8 cellular contexts compared by ENCODE assay signal in the genomic region with DNA sequence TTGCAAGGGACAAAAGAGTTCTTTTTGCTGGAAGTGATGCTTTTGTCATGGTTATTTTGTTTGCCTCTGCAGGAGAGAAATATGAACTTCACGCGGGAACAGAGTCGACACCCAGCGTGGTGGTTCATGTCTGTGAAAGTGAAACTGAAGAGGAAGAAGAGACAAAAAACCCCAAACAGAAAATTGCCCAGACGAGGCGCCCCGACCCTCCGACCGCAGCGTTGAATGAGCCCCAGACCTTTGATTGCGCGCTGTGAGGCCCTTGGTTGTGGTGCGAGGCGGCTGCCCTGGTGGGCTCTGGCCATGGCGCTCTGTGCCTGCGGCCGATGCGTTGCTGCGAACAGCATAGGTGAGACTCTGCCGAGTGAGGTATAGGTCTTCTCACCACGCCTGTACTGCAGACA. TPM values are rescaled to one million over a fixed set of nuclear protein-coding genes. Genes with fewer than 3 reads are reported as not detected.
DNase-seq lines count a peak whose midpoint lies in the region; ATAC-seq and TF ChIP-seq lines count a peak whose summit lies in the region.

No MANE protein-coding gene starts in this region.

- ATAC-seq in left colon (peak; percentile 21), HG02610 (IDR thresholded peaks at IDR 0.05; ENCODE audit: unreplicated experiment) (no peak), HG02852 (IDR thresholded peaks at IDR 0.05; ENCODE audit: unreplicated experiment) (no peak)

- no TSS peak for BruUV-seq in A673 (replicated peaks; lab: Mats Ljungman, UMichigan)
- no TSS peak for BruUV-seq in Caco-2 (replicated peaks; lab: Mats Ljungman, UMichigan)

- peaks cover 56% of the 10 kb centered on the region for H3K36me3 Mint-ChIP-seq in activated CD4-positive, alpha-beta memory T cell treated with anti-CD3 and anti-CD28 coated beads for 36 hours
- peaks cover 12% of the 10 kb centered on the region for H3K36me3 Mint-ChIP-seq in Caco-2 (ENCODE audit: insufficient read depth, unreplicated experiment)

- POLR2A ChIA-PET in activated CD4-positive, alpha-beta memory T cell treated with anti-CD3 and anti-CD28 coated beads for 36 hours (lab: Charles Lee): interaction anchor here (1.0 to 3.7 kb wide), 5 partner anchors 33 to 122 kb away, joined by 3 to 23 read pairs (median 7); a partner anchor contains a TSS
- POLR2A ChIA-PET in A673 (lab: Charles Lee; ENCODE audit: low non-redundant PET): no interaction called here
- POLR2A ChIA-PET in Caco-2 (lab: Charles Lee): no interaction called here

- CTCF ChIA-PET in activated CD4-positive, alpha-beta memory T cell treated with anti-CD3 and anti-CD28 coated beads for 36 hours (lab: Charles Lee): interaction anchor here (1.2 to 5.8 kb wide), 6 partner anchors 9 to 143 kb away, joined by 3 to 40 read pairs (median 13); a partner anchor contains a TSS
- CTCF ChIA-PET in A673 (lab: Charles Lee): interaction anchor here (0.6 kb wide), 1 partner anchor 1872 kb away, joined by 3 read pairs; no protein-coding TSS in a partner anchor
- CTCF ChIA-PET in Caco-2 (lab: Charles Lee): no interaction called here

- H3K4me3 Mint-ChIP-seq in activated CD4-positive, alpha-beta memory T cell treated with anti-CD3 and anti-CD28 coated beads for 36 hours: peak overlapping the region; percentile 76
- no peak overlapping the region for H3K4me3 Mint-ChIP-seq in Caco-2 (ENCODE audit: unreplicated experiment)

- H3K27ac ChIP-seq in HUES64 (ENCODE audit: low read depth, low read length) (peak overlapping the region; percentile 46; the same call in 1 of the 2 replicates), A673 (ENCODE audit: low read depth, low read length, poor library complexity, severe bottlenecking) (no peak overlapping the region)

- intact Hi-C loops in activated CD4-positive, alpha-beta memory T cell treated with anti-CD3 and anti-CD28 coated beads for 36 hours (cut with micrococcal nuclease): loop anchor here (1.0 to 2.0 kb wide), 3 partner anchors 33 to 120 kb away; a partner anchor contains a TSS
- intact Hi-C loops in left colon (cut with DNase I, micrococcal nuclease): no loop called here
- intact Hi-C loops in A673 (cut with micrococcal nuclease; ENCODE audit: unreplicated experiment): no loop called here
- intact Hi-C loops in Caco-2 (cut with micrococcal nuclease; ENCODE audit: unreplicated experiment): no loop called here

- H3K9me3 ChIP-seq in HUES64 (ENCODE audit: insufficient read depth, low read depth, low read length) (no peaks in the 10 kb centered on the region), A673 (ENCODE audit: low read depth, low read length, poor library complexity, severe bottlenecking) (no peaks in the 10 kb centered on the region), Caco-2 (no peaks in the 10 kb centered on the region)

- H3K36me3 ChIP-seq in HUES64 (ENCODE audit: insufficient read depth, low read length) (peaks cover 20% of the 10 kb centered on the region), A673 (ENCODE audit: insufficient read depth, low read length, poor library complexity, severe bottlenecking) (no peaks in the 10 kb centered on the region), Caco-2 (ENCODE audit: control insufficient read depth, insufficient read depth, low read length) (no peaks in the 10 kb centered on the region)

- WGBS in HUES64: 82% methylated on average over 21 of the region's 21 CpGs

- H3K27ac Mint-ChIP-seq in activated CD4-positive, alpha-beta memory T cell treated with anti-CD3 and anti-CD28 coated beads for 36 hours: peak overlapping the region; percentile 99
- H3K27ac Mint-ChIP-seq in Caco-2 (ENCODE audit: unreplicated experiment): no peak overlapping the region

- H3K9me3 Mint-ChIP-seq in activated CD4-positive, alpha-beta memory T cell treated with anti-CD3 and anti-CD28 coated beads for 36 hours: no peaks in the 10 kb centered on the region
- H3K9me3 Mint-ChIP-seq in Caco-2 (ENCODE audit: unreplicated experiment): no peaks in the 10 kb centered on the region

- H3K27me3 Mint-ChIP-seq in activated CD4-positive, alpha-beta memory T cell treated with anti-CD3 and anti-CD28 coated beads for 36 hours: no peaks in the 10 kb centered on the region
- H3K27me3 Mint-ChIP-seq in Caco-2 (ENCODE audit: insufficient read depth, unreplicated experiment): no peaks in the 10 kb centered on the region

- H3K27me3 ChIP-seq in HUES64 (ENCODE audit: insufficient read depth, low read length) (no peaks in the 10 kb centered on the region), A673 (replicated peaks; ENCODE audit: insufficient read depth, low read depth, low read length, poor library complexity) (no peaks in the 10 kb centered on the region), Caco-2 (replicated peaks; ENCODE audit: control insufficient read depth, insufficient read depth, low read length) (no peaks in the 10 kb centered on the region)

- H3K4me3 ChIP-seq in HUES64 (ENCODE audit: low read length) (no peak overlapping the region), A673 (ENCODE audit: low read depth, low read length, poor library complexity, severe bottlenecking) (no peak overlapping the region), Caco-2 (ENCODE audit: low read depth, low read length) (no peak overlapping the region)

- H3K4me1 Mint-ChIP-seq in activated CD4-positive, alpha-beta memory T cell treated with anti-CD3 and anti-CD28 coated beads for 36 hours (ENCODE audit: low read depth): peaks cover 76% of the 10 kb centered on the region
- peaks cover 2% of the 10 kb centered on the region for H3K4me1 Mint-ChIP-seq in Caco-2 (ENCODE audit: low read depth, unreplicated experiment)

- TF ChIP-seq CTCF in A673 (conservative IDR thresholded peaks at IDR 0.05; ENCODE audit: low read depth, low read length) (no peak), Caco-2 (IDR thresholded peaks at IDR 0.05; ENCODE audit: insufficient read depth in 1 of 2, low read depth in 1 of 2, low read length in 1 of 2, severe bottlenecking in 1 of 2, unreplicated experiment in 1 of 2) (no peak)

- H3K9ac ChIP-seq in HUES64 (ENCODE audit: low read depth, low read length): no peak overlapping the region

- peak; percentile 85 for DNase-seq in activated CD4-positive, alpha-beta memory T cell treated with anti-CD3 and anti-CD28 coated beads for 36 hours
- DNase-seq in left colon: peak in 1 of 2 donors; percentile 54
- DNase-seq in stimulated activated naive CD4-positive, alpha-beta T cell treated with Interleukin-2 at 50 U/mL for 16 hours (lab: John Stamatoyannopoulos, UW): peak; percentile 65
- no peak for DNase-seq in A673 (ENCODE audit: low spot score)
- DNase-seq in Caco-2: no peak

- H3K4me1 ChIP-seq in HUES64 (ENCODE audit: insufficient read depth, low read length): peaks cover 16% of the 10 kb centered on the region
- H3K4me1 ChIP-seq in A673 (ENCODE audit: insufficient read depth, low read length, poor library complexity, severe bottlenecking): peaks cover 11% of the 10 kb centered on the region
- H3K4me1 ChIP-seq in Caco-2: peaks cover 18% of the 10 kb centered on the region

RNA-seq across cellular contexts. Expression of a gene that starts 20.9 kb away (rescaled TPM):
- 0.05 TPM for polyA plus RNA-seq in HUES64 (2013, experiment 1 of 2)
- 0.13 TPM for polyA plus RNA-seq in HUES64 (2013, experiment 2 of 2)
- total RNA-seq in activated CD4-positive, alpha-beta memory T cell treated with anti-CD3 and anti-CD28 coated beads for 36 hours: under 1 TPM; 0.05 to 0.07 TPM
- total RNA-seq in left colon (1 to 10 TPM; 1.2 to 2.2 TPM), A673 (2021) (not detected in 2 replicates), Caco-2 (2022) (0.35 and 0.43 TPM in 2 replicates)

RNA-seq across cellular contexts. Expression of a gene that starts 32.4 kb away (rescaled TPM):
- polyA plus RNA-seq in HUES64 (2013, experiment 1 of 2): 6.5 TPM
- polyA plus RNA-seq in HUES64 (2013, experiment 2 of 2): 6.8 TPM
- 10 to 100 TPM; 71.3 to 78.8 TPM for total RNA-seq in activated CD4-positive, alpha-beta memory T cell treated with anti-CD3 and anti-CD28 coated beads for 36 hours
- 10 to 100 TPM; 12.8 to 15.4 TPM for total RNA-seq in left colon
- 7.4 and 9.1 TPM in 2 replicates for total RNA-seq in A673 (2021)
- total RNA-seq in Caco-2 (2022): 9.9 and 10.2 TPM in 2 replicates

Comparison
In these comparisons a context has a peak if more than half of its experiments do, and no peak if none do; other contexts are left out.
1. DNase-seq: peak in activated CD4-positive, alpha-beta memory T cell treated with anti-CD3 and anti-CD28 coated beads for 36 hours (single experiment) and stimulated activated naive CD4-positive, alpha-beta T cell treated with Interleukin-2 at 50 U/mL for 16 hours (single experiment); none in A673 (single experiment) and Caco-2 (0 of 2).